ENCODE assay signal across 8 cellular contexts in the genomic region with DNA sequence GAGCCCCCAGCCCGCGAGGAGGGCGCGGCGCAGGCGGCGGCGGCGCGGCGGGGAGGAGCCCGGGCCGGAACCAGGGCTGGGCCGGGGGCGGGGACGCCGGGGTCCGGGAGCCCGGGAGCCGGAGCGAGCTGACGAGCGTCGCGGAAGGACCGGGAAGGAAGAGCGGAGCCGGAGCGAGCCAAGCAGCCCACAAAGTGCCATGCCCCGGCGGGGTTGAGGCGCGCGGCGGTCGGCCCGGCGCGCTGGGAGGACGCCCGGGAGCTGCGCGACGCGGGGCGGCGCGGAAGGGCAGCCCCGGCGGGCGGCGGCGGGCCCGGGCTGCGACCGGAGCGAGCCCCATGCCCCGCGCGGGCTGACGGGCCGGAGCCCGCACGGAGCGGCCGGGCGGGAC. TPM values are rescaled to one million over a fixed set of nuclear protein-coding genes. Genes with fewer than 3 reads are reported as not detected.
DNase-seq lines count a peak whose midpoint lies in the region; ATAC-seq, FAIRE-seq and TF ChIP-seq lines count a peak whose summit lies in the region.

No MANE protein-coding gene starts in this region.

- H3K4me3 ChIP-seq in BE2C (ENCODE audit: low read depth, low read length) (peak overlapping the region; percentile 73), SU-DHL-6 (ENCODE audit: insufficient read depth, low read length, poor library complexity, severe bottlenecking) (peak overlapping the region; percentile 61), fibroblast of mammary gland (ENCODE audit: control insufficient read depth, low read depth, low read length) (peak overlapping the region; percentile 72), prostate gland (peak overlapping the region; percentile 59 to 90)

- H3K27ac ChIP-seq in SU-DHL-6 (ENCODE audit: low read depth, low read length) (peak overlapping the region; percentile 5; the same call in 1 of the 2 replicates), prostate gland (peak overlapping the region; percentile 72 to 86)

- peaks cover 6% of the 10 kb centered on the region for H3K4me1 ChIP-seq in BE2C
- H3K4me1 ChIP-seq in prostate gland (replicated peaks) = peaks cover 3% of the 10 kb centered on the region

- WGBS in prostate gland = 3% methylated on average over 12 of the region's 67 CpGs

- H2AFZ ChIP-seq in SU-DHL-6 (ENCODE audit: low read depth, low read length, severe bottlenecking) = no peak overlapping the region

- H3K36me3 ChIP-seq in BE2C (no peaks in the 10 kb centered on the region), SU-DHL-6 (ENCODE audit: low read length) (no peaks in the 10 kb centered on the region), prostate gland (no peaks in the 10 kb centered on the region)

- DNase-seq in BE2C (no peak), fibroblast of mammary gland (ENCODE audit: low read depth) (peak; percentile 31), prostate gland (ENCODE audit: low spot score) (no peak), GM12891 (ENCODE audit: insufficient read length, low spot score) (no peak), GF-D8 (lab: John Stamatoyannopoulos, UW) (no peak)

- intact Hi-C loops in prostate gland (cut with DNase I) = loop anchor here (5.0 kb wide), 3 partner anchors 46 to 174 kb away; no protein-coding TSS in a partner anchor

- peak overlapping the region; percentile 61 for H3K9ac ChIP-seq in SU-DHL-6 (ENCODE audit: low read length)

- H3K79me2 ChIP-seq in SU-DHL-6 (ENCODE audit: insufficient read depth, low read length) = peaks cover 14% of the 10 kb centered on the region; the same call in 1 of the 2 replicates

- TF ChIP-seq POLR2A in prostate gland (IDR thresholded peaks at IDR 0.05) = no peak
- no peak for TF ChIP-seq POLR2A in GM12891 (IDR thresholded peaks at IDR 0.05; ENCODE audit: low read depth, low read length)

- no peaks in the 10 kb centered on the region for H3K9me3 ChIP-seq in BE2C
- H3K9me3 ChIP-seq in SU-DHL-6 (ENCODE audit: insufficient read depth, low read length) = no peaks in the 10 kb centered on the region
- no peaks in the 10 kb centered on the region for H3K9me3 ChIP-seq in prostate gland

- H3F3A ChIP-seq in SU-DHL-6 (ENCODE audit: insufficient read depth) = no peaks in the 10 kb centered on the region

- ATAC-seq in GM18907 (IDR thresholded peaks at IDR 0.05; ENCODE audit: unreplicated experiment) (peak; percentile 39), HG03066 (IDR thresholded peaks at IDR 0.05; ENCODE audit: low read depth, unreplicated experiment) (peak; percentile 33)

- TF ChIP-seq CTCF in BE2C (IDR thresholded peaks at IDR 0.05; ENCODE audit: low read depth, low read length) (no peak), SU-DHL-6 (IDR thresholded peaks at IDR 0.05; ENCODE audit: insufficient read depth, low read length, poor library complexity, severe bottlenecking) (no peak), fibroblast of mammary gland (conservative IDR thresholded peaks at IDR 0.05; ENCODE audit: control insufficient read depth, insufficient read depth, low read depth, low read length) (no peak), prostate gland (IDR thresholded peaks at IDR 0.05) (no peak)

- FAIRE-seq in GM12891 (lab: Jason Lieb, UNC) = no peak

- peak overlapping the region; percentile 82 for H3K4me2 ChIP-seq in SU-DHL-6 (ENCODE audit: low read depth, low read length, poor library complexity, severe bottlenecking)

- no peaks in the 10 kb centered on the region for H3K9me2 ChIP-seq in SU-DHL-6 (replicated peaks; ENCODE audit: insufficient read depth, low read length)

- peaks cover 2% of the 10 kb centered on the region; the same call in 1 of the 2 replicates for H4K20me1 ChIP-seq in SU-DHL-6 (ENCODE audit: low read depth, low read length)

- H3K27me3 ChIP-seq in BE2C (no peaks in the 10 kb centered on the region), SU-DHL-6 (ENCODE audit: low read length) (no peaks in the 10 kb centered on the region), prostate gland (replicated peaks; ENCODE audit: insufficient read depth) (no peaks in the 10 kb centered on the region)

TF ChIP-seq in GM12891, 5 proteins besides CTCF, POLR2A, EP300 and RAD21:
- TF ChIP-seq POLR2AphosphoS5 (IDR thresholded peaks at IDR 0.05; ENCODE audit: low read depth, low read length) = no peak
- no peak for TF ChIP-seq SPI1 (IDR thresholded peaks at IDR 0.05; ENCODE audit: low read depth, low read length)
- TF ChIP-seq PAX5 (IDR thresholded peaks at IDR 0.05; ENCODE audit: insufficient read depth, low read length, severe bottlenecking) = no peak
- no peak for TF ChIP-seq POU2F2 (IDR thresholded peaks at IDR 0.05; ENCODE audit: low read depth, low read length)
- no peak for TF ChIP-seq TAF1 (IDR thresholded peaks at IDR 0.05; ENCODE audit: low read depth, low read length)

RNA-seq across cellular contexts. Expression of a gene that starts 0.3 kb away (rescaled TPM):
- 42.7 TPM for polyA plus RNA-seq in BE2C (2012; ENCODE audit: insufficient read depth, insufficient read length, low read depth)
- 10 to 100 TPM; 24.8 to 53.5 TPM for total RNA-seq in prostate gland
- polyA plus RNA-seq in GM12891 (2012; ENCODE audit: low read depth, missing spikeins) = 18.2 TPM
